Comparison of ENCODE assay signal across 8 cellular contexts in genomic region chr18:62420513-62421209, GRCh38.
A peak's percentile ranks its signal among the peaks of the same experiment; 100 is the strongest.
DNase-seq lines count a peak whose midpoint lies in the region; ATAC-seq and TF ChIP-seq lines count a peak whose summit lies in the region.

No MANE protein-coding gene starts in this region.

- H3K27ac Mint-ChIP-seq in T-helper 17 cell, result peak overlapping the region; percentile 91

- H3K27me3 ChIP-seq in right atrium auricular region, result no peaks in the 10 kb centered on the region
- no peaks in the 10 kb centered on the region for H3K27me3 ChIP-seq in ascending aorta

- TF ChIP-seq CTCF in right atrium auricular region (IDR thresholded peaks at IDR 0.05), result no peak
- TF ChIP-seq CTCF in ascending aorta (IDR thresholded peaks at IDR 0.05), result no peak

- WGBS in mesodermal cell (ENCODE audit: insufficient coverage in 2 of 2), 2 experiments, result 84 to 86% methylated on average over 7 to 9 of the region's 9 CpGs

- H3K4me1 Mint-ChIP-seq in T-helper 17 cell, result peaks cover 15% of the 10 kb centered on the region

- no peaks in the 10 kb centered on the region for H3K36me3 Mint-ChIP-seq in T-helper 17 cell (ENCODE audit: low read depth)

- intact Hi-C loops in Right ventricle myocardium superior (cut with DNase I), result no loop called here
- intact Hi-C loops in ascending aorta (cut with DNase I), result no loop called here

- H3K4me3 Mint-ChIP-seq in T-helper 17 cell, result peak overlapping the region; percentile 82

- H3K9me3 ChIP-seq in right atrium auricular region (no peaks in the 10 kb centered on the region), T-helper 17 cell (ENCODE audit: control insufficient read depth, low read length, poor library complexity, severe bottlenecking) (no peaks in the 10 kb centered on the region), ascending aorta (no peaks in the 10 kb centered on the region), mesodermal cell (ENCODE audit: control insufficient read depth, low read length) (no peaks in the 10 kb centered on the region)

- ATAC-seq in Right ventricle myocardium superior (ENCODE audit: poor library complexity), result peak; percentile 49
- ATAC-seq in HG03175 (IDR thresholded peaks at IDR 0.05; ENCODE audit: unreplicated experiment), result peak; percentile 96
- peak; percentile 96 for ATAC-seq in T-helper 17 cell

- H3K4me3 ChIP-seq in right atrium auricular region (peak overlapping the region in 1 of 2 donors; percentile 7), ascending aorta (peak overlapping the region in 1 of 2 donors; percentile 28), mesodermal cell (ENCODE audit: extremely low read depth, insufficient read depth, low read length, poor library complexity, severe bottlenecking) (no peak overlapping the region)

- H3K36me3 ChIP-seq in right atrium auricular region (no peaks in the 10 kb centered on the region), ascending aorta (no peaks in the 10 kb centered on the region), mesodermal cell (ENCODE audit: control insufficient read depth, insufficient read depth, low read length) (no peaks in the 10 kb centered on the region)

- H3K27ac ChIP-seq in right atrium auricular region (peak overlapping the region in 1 of 2 donors; percentile 46), ascending aorta (peak overlapping the region; percentile 35 to 61), mesodermal cell (ENCODE audit: low read depth, low read length, severe bottlenecking) (peak overlapping the region; percentile 37)

- H3K27me3 Mint-ChIP-seq in T-helper 17 cell, result peaks cover 6% of the 10 kb centered on the region

- peaks cover 0 to 14% of the 10 kb centered on the region in 2 donors for H3K4me1 ChIP-seq in right atrium auricular region
- H3K4me1 ChIP-seq in ascending aorta, result peaks cover 0 to 8% of the 10 kb centered on the region in 2 donors
- peaks cover 15% of the 10 kb centered on the region for H3K4me1 ChIP-seq in mesodermal cell (ENCODE audit: control insufficient read depth, insufficient read depth, low read length, poor library complexity, severe bottlenecking)

- DNase-seq in Right ventricle myocardium superior (peak; percentile 42), right atrium auricular region (ENCODE audit: low spot score) (no peak), T-helper 17 cell (peak in 2 of 3 donors; percentile 29 to 51), ascending aorta (ENCODE audit: low spot score in 2 of 2) (peak in 1 of 2 donors; percentile 63), NCI-H2029 treated with DMSO at 0.1 percent for 48 hours (lab: John Stamatoyannopoulos, UW) (no peak)
- peak; percentile 78 for DNase-seq in stimulated activated naive CD4-positive, alpha-beta T cell treated with Interleukin-2 at 50 U/mL for 16 hours (lab: John Stamatoyannopoulos, UW)

Comparison
In these comparisons a context has a peak if more than half of its experiments do, and no peak if none do; other contexts are left out.
1. DNase-seq: peak in Right ventricle myocardium superior (single experiment), T-helper 17 cell (2 of 3) and stimulated activated naive CD4-positive, alpha-beta T cell treated with Interleukin-2 at 50 U/mL for 16 hours (single experiment); none in right atrium auricular region (single experiment) and NCI-H2029 treated with DMSO at 0.1 percent for 48 hours (single experiment).
2. Peak in every context shown above with its lines, with median percentiles within 50 percentile points of each other: ATAC-seq.